Comparison of ENCODE assay signal across 1 cellular context in genomic region chr3:15428539-15428938, GRCh38.
TF ChIP-seq lines count a peak whose summit lies in the region.

No MANE protein-coding gene starts in this region.

TF ChIP-seq in IMR-90, 13 proteins besides CTCF, POLR2A, EP300 and RAD21:
- TF ChIP-seq CHD1 (IDR thresholded peaks at IDR 0.05; ENCODE audit: low read depth, low read length) (no peak), MAFK (IDR thresholded peaks at IDR 0.05; ENCODE audit: low read depth, low read length) (peak; percentile 56), RFX5 (IDR thresholded peaks at IDR 0.05; ENCODE audit: low read depth, low read length) (no peak), SMC3 (IDR thresholded peaks at IDR 0.05; ENCODE audit: low read depth, low read length) (no peak), CEBPB (IDR thresholded peaks at IDR 0.05; ENCODE audit: low read depth, low read length) (0 out of 2 replicates have a peak, but pooled peaks have one; percentile 34), ELK1 (IDR thresholded peaks at IDR 0.05; ENCODE audit: borderline replicate concordance, low read depth, low read length) (no peak), USF2 (IDR thresholded peaks at IDR 0.05; ENCODE audit: low read depth, low read length) (no peak), MXI1 (IDR thresholded peaks at IDR 0.05; ENCODE audit: borderline replicate concordance, low read depth, low read length) (peak; percentile 42; the same call in 1 of the 2 replicates), RCOR1 (IDR thresholded peaks at IDR 0.05; ENCODE audit: insufficient replicate concordance, low read length) (peak; percentile 37), FOS (IDR thresholded peaks at IDR 0.05; ENCODE audit: low read depth, low read length) (0 out of 2 replicates have a peak, but pooled peaks have one; percentile 37), BHLHE40 (IDR thresholded peaks at IDR 0.05; ENCODE audit: low read depth, low read length) (no peak), NFE2L2 (IDR thresholded peaks at IDR 0.05; ENCODE audit: low read depth, low read length) (no peak), MAZ (IDR thresholded peaks at IDR 0.05; ENCODE audit: borderline replicate concordance, low read depth, low read length) (no peak)
TF ChIP-seq in IMR-90: peak in this region for 5.
